In the genomic region with DNA sequence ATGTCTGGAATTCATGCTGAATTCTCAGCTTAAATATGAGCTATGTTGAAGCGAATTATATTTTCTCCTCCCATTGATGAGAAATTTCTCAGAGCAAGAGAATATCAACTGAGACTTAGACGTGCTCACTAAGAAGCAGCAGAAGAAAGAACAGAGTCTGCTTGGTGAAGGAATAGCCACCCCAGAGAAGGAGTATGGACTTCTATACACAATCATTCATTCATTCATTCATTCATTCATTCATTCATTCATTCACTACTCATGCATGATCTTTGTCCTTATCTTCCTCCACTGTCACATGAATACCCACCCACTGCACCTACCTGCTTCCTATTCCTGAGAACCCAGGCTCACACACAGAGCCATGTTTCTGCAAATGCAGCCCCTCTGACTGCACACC, we compare ENCODE assay signal across 23 cellular contexts.
DNase-seq lines count a peak whose midpoint lies in the region; ATAC-seq, FAIRE-seq and TF ChIP-seq lines count a peak whose summit lies in the region.
"Had no signal": no experiment of that assay in that cellular context is flagged by ENCODE, and none has a peak within 500 bp of the region (broad histone marks: within the 10 kb centered on the region; RNA-seq: fewer than 3 reads in every experiment).

No MANE protein-coding gene starts in this region.

- H3K9ac ChIP-seq in K562 (ENCODE audit: insufficient read depth in 1 of 2, low read depth in 2 of 2, low read length in 2 of 2), result no peak overlapping the region

- DNase-seq in A549 (ENCODE audit: low read depth in 1 of 2, low spot score in 1 of 2), result no peak
- no peak for DNase-seq in HFFc6
- no peak for DNase-seq in K562 (ENCODE audit: extremely low read depth in 1 of 4, low spot score in 3 of 4)
- DNase-seq in mesothelial cell of epicardium (ENCODE audit: low spot score in 2 of 2, unreplicated experiment in 2 of 2), result no peak
- DNase-seq in iPS-NIHi11 (ENCODE audit: low spot score), result no peak
- DNase-seq in stimulated activated CD4-positive, alpha-beta T cell treated with anti-CD3 and anti-CD28 coated beads, Interleukin-4, amount 100 ng/mL, for 4 hours, result no peak
- DNase-seq in cortex of kidney (lab: John Stamatoyannopoulos, UW), result no peak
- DNase-seq in NCI-H526 (lab: John Stamatoyannopoulos, UW), result no peak
- DNase-seq: 8988T; AML-193; C1 segment of cervical spinal cord; CD4-positive, alpha-beta memory T cell; COR-L47; DMS53; MG63; NCI-H1694; NCI-H2029 treated with DMSO at 0.1 percent for 48 hours; NCI-H2227 treated with DMSO at 0.1 percent for 48 hours; NCI-H69; Peyer's patch; SHP77 treated with DMSO at 0.1 percent for 48 hours had no signal

- H3K9me3 ChIP-seq in A549 (no peaks in the 10 kb centered on the region), K562 (replicated peaks; ENCODE audit: control insufficient read depth, insufficient read depth, low read depth, low read length) (no peaks in the 10 kb centered on the region)
- H3K9me3 ChIP-seq: MG63, Peyer's patch had no signal

- BruUV-seq in K562 (replicated peaks; lab: Mats Ljungman, UMichigan), result no TSS peak

- TF ChIP-seq CTCF in A549 (IDR thresholded peaks at IDR 0.05), result no peak
- TF ChIP-seq CTCF in HFFc6 (IDR thresholded peaks at IDR 0.05), result no peak
- TF ChIP-seq CTCF in K562 (IDR thresholded peaks at IDR 0.05 in 2 of 3, conservative IDR thresholded peaks at IDR 0.05 in 1 of 3; ENCODE audit: insufficient read depth in 2 of 3, low read depth in 1 of 3, low read length in 3 of 3), result no peak
- no peak for TF ChIP-seq CTCF in mesothelial cell of epicardium (IDR thresholded peaks at IDR 0.05; ENCODE audit: unreplicated experiment)

- no peaks in the 10 kb centered on the region for H3K9me3 Mint-ChIP-seq in HFFc6
- no peaks in the 10 kb centered on the region for H3K9me3 Mint-ChIP-seq in mesothelial cell of epicardium

- H3K4me3 ChIP-seq in A549, result no peak overlapping the region
- H3K4me3 ChIP-seq in K562, result no peak overlapping the region
- H3K4me3 ChIP-seq: MG63, Peyer's patch had no signal

- peaks cover 34% of the 10 kb centered on the region for H3K4me1 Mint-ChIP-seq in HFFc6 (ENCODE audit: low read depth)
- H3K4me1 Mint-ChIP-seq in mesothelial cell of epicardium, result peaks cover 73% of the 10 kb centered on the region
- H3K4me1 Mint-ChIP-seq: CD4-positive, alpha-beta memory T cell had no signal

- TF ChIP-seq POLR2A in A549 (IDR thresholded peaks at IDR 0.05; ENCODE audit: low read length) (no peak), K562 (conservative IDR thresholded peaks at IDR 0.05) (no peak)

- H3K27me3 Mint-ChIP-seq in HFFc6 (ENCODE audit: insufficient read depth), result no peaks in the 10 kb centered on the region
- H3K27me3 Mint-ChIP-seq in mesothelial cell of epicardium (ENCODE audit: low read depth), result no peaks in the 10 kb centered on the region

- no peaks in the 10 kb centered on the region for H3K27me3 ChIP-seq in K562 (ENCODE audit: control insufficient read depth in 2 of 2, insufficient read depth in 2 of 2, low read length in 2 of 2)
- H3K27me3 ChIP-seq: Peyer's patch had no signal

- no peak overlapping the region for H2AFZ ChIP-seq in K562 (ENCODE audit: low read depth, low read length)

- H3K36me3 Mint-ChIP-seq in HFFc6 (ENCODE audit: low read depth) (no peaks in the 10 kb centered on the region), mesothelial cell of epicardium (no peaks in the 10 kb centered on the region)
- H3K36me3 Mint-ChIP-seq: CD4-positive, alpha-beta memory T cell had no signal

- no peaks in the 10 kb centered on the region for H3K36me3 ChIP-seq in K562 (ENCODE audit: control insufficient read depth, insufficient read depth, low read length)
- H3K36me3 ChIP-seq: MG63, Peyer's patch had no signal

- H3K27ac ChIP-seq in A549 (peak overlapping the region; percentile 79 to 82), K562 (ENCODE audit: extremely low read depth, low read depth, low read length) (no peak overlapping the region)
- H3K27ac ChIP-seq: Peyer's patch had no signal

- no peaks in the 10 kb centered on the region for H3K9me1 ChIP-seq in K562 (ENCODE audit: control insufficient read depth, insufficient read depth, low read length)

- H3K4me1 ChIP-seq in A549 (peaks cover 81% of the 10 kb centered on the region), K562 (replicated peaks in 1 of 2; ENCODE audit: control insufficient read depth in 2 of 2, insufficient read depth in 2 of 2, low read length in 2 of 2) (no peaks in the 10 kb centered on the region)
- H3K4me1 ChIP-seq: Peyer's patch had no signal

- CTCF ChIA-PET in A549 (lab: Yijun Ruan, JAX) (no interaction called here), K562 (lab: Yijun Ruan, JAX; ENCODE audit: low intra/inter-chr PET ratio) (no interaction called here)

- no peak overlapping the region for H3K4me3 Mint-ChIP-seq in HFFc6
- no peak overlapping the region for H3K4me3 Mint-ChIP-seq in mesothelial cell of epicardium
- H3K4me3 Mint-ChIP-seq: CD4-positive, alpha-beta memory T cell had no signal

- H3K4me2 ChIP-seq in A549, result peak overlapping the region; percentile 41
- H3K4me2 ChIP-seq in K562 (ENCODE audit: insufficient read depth, low read length), result no peak overlapping the region

- FAIRE-seq in A549 (lab: Jason Lieb, UNC) (no peak), K562 (lab: Jason Lieb, UNC) (no peak)
- FAIRE-seq: H1 had no signal

- H4K20me1 ChIP-seq in K562 (replicated peaks; ENCODE audit: control insufficient read depth, insufficient read depth, low read length), result no peaks in the 10 kb centered on the region

- H3K79me2 ChIP-seq in K562 (ENCODE audit: control insufficient read depth, insufficient read depth, low read length), result no peaks in the 10 kb centered on the region

- H3K27ac Mint-ChIP-seq in HFFc6, result peak overlapping the region; percentile 25; the same call in 1 of the 2 replicates
- peak overlapping the region; percentile 45 for H3K27ac Mint-ChIP-seq in mesothelial cell of epicardium
- H3K27ac Mint-ChIP-seq: CD4-positive, alpha-beta memory T cell had no signal

- POLR2A ChIA-PET in A549 (lab: Yijun Ruan, JAX) (no interaction called here), K562 (lab: Yijun Ruan, JAX) (no interaction called here)

- TF ChIP-seq RAD21 in A549 (conservative IDR thresholded peaks at IDR 0.05 in 1 of 2, IDR thresholded peaks at IDR 0.05 in 1 of 2) (no peak), K562 (CRISPR knock-in tag; conservative IDR thresholded peaks at IDR 0.05 in 1 of 2, IDR thresholded peaks at IDR 0.05 in 1 of 2) (no peak)

- peak in 1 of 2 experiments; percentile 34; a peak in 3 of 6 replicates for ATAC-seq in A549
- no peak for ATAC-seq in K562
- ATAC-seq: HCT116 had no signal

- in situ Hi-C loops in K562 (cut with MboI), result no loop called here

- TF ChIP-seq EP300 in A549 (IDR thresholded peaks at IDR 0.05) (no peak), K562 (IDR thresholded peaks at IDR 0.05; ENCODE audit: low read length) (no peak)

- intact Hi-C loops in K562 (cut with micrococcal nuclease), result no loop called here

- 60% methylated on average over 2 of the region's 2 CpGs for WGBS in A549 (ENCODE audit: missing lambda C conversion rate)
- 0% methylated on average over 2 of the region's 2 CpGs for WGBS in K562 (ENCODE audit: insufficient coverage, low coverage, missing lambda C conversion rate)

TF ChIP-seq in A549, 52 proteins besides CTCF, POLR2A, EP300 and RAD21:
- TF ChIP-seq MAFK (IDR thresholded peaks at IDR 0.05; ENCODE audit: partially characterized antibody), result no peak
- TF ChIP-seq PHF8 (IDR thresholded peaks at IDR 0.05; ENCODE audit: borderline replicate concordance, low read depth), result no peak
- no peak for TF ChIP-seq CBX8 (IDR thresholded peaks at IDR 0.05)
- no peak for TF ChIP-seq GATA3 (IDR thresholded peaks at IDR 0.05; ENCODE audit: borderline replicate concordance)
- no peak for TF ChIP-seq BHLHE40 (IDR thresholded peaks at IDR 0.05; ENCODE audit: low read depth, low read length)
- no peak for TF ChIP-seq HEYL (CRISPR knock-in tag; IDR thresholded peaks at IDR 0.05)
- TF ChIP-seq SMC3 (IDR thresholded peaks at IDR 0.05), result no peak
- TF ChIP-seq ZFP36 (IDR thresholded peaks at IDR 0.05; ENCODE audit: borderline replicate concordance, partially characterized antibody), result no peak
- TF ChIP-seq, protein P1, sequence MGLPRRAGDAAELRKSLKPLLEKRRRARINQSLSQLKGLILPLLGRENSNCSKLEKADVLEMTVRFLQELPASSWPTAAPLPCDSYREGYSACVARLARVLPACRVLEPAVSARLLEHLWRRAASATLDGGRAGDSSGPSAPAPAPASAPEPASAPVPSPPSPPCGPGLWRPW (IDR thresholded peaks at IDR 0.05), result no peak
- TF ChIP-seq ZSCAN20 (CRISPR knock-in tag; IDR thresholded peaks at IDR 0.05), result no peak
- no peak for TF ChIP-seq ESRRA (IDR thresholded peaks at IDR 0.05; ENCODE audit: borderline replicate concordance, low read length)
- TF ChIP-seq EHF (CRISPR knock-in tag; IDR thresholded peaks at IDR 0.05), result no peak
- no peak for TF ChIP-seq EHMT2 (IDR thresholded peaks at IDR 0.05; ENCODE audit: low read depth)
- no peak for TF ChIP-seq ZNF302 (CRISPR knock-in tag; IDR thresholded peaks at IDR 0.05)
- no peak for TF ChIP-seq NPAS2 (CRISPR knock-in tag; IDR thresholded peaks at IDR 0.05; ENCODE audit: borderline replicate concordance)
TF ChIP-seq in A549: peak in this region for 0.

TF ChIP-seq in K562, 482 proteins besides CTCF, POLR2A, EP300 and RAD21:
- TF ChIP-seq ZNF75A (CRISPR knock-in tag; IDR thresholded peaks at IDR 0.05) (no peak), PRMT5 (CRISPR knock-in tag; IDR thresholded peaks at IDR 0.05) (no peak), ZNF24 (IDR thresholded peaks at IDR 0.05) (peak; percentile 92), ZNF146 (CRISPR knock-in tag; IDR thresholded peaks at IDR 0.05; ENCODE audit: unreplicated experiment) (no peak)
